Comparison of ENCODE assay signal across 8 cellular contexts in genomic region chr11:78645226-78646202, GRCh38.
A peak's percentile ranks its signal among the peaks of the same experiment; 100 is the strongest.
DNase-seq lines count a peak whose midpoint lies in the region; ATAC-seq and TF ChIP-seq lines count a peak whose summit lies in the region.

No MANE protein-coding gene starts in this region.

- DNase-seq in AG09309 (ENCODE audit: low read depth) (peak; percentile 35), NCI-H524 treated with DMSO at 0.1 percent for 48 hours (lab: John Stamatoyannopoulos, UW) (peak; percentile 6), medulla oblongata (ENCODE audit: extremely low spot score) (peak; percentile 86)
- DNase-seq in activated CD4-positive, alpha-beta T cell treated with anti-CD3 and anti-CD28 coated beads, Interleukin-2, amount 50 U/mL, for 1 hour, result peak; percentile 59
- DNase-seq in effector CD4-positive, alpha-beta T cell, result peak; percentile 49
- DNase-seq in stimulated activated CD8-positive, alpha-beta memory T cell treated with anti-CD3 and anti-CD28 coated beads, Interleukin-2, amount 100 ng/mL, for 1 hour (ENCODE audit: low read depth in 2 of 2), result peak; percentile 8 to 22

- ATAC-seq in GM18867 (IDR thresholded peaks at IDR 0.05; ENCODE audit: unreplicated experiment) (peak; percentile 83), HG03354 (IDR thresholded peaks at IDR 0.05; ENCODE audit: poor library complexity, severe bottlenecking, unreplicated experiment) (peak; percentile 93)

- no peak overlapping the region; the same call in 1 of the 2 replicates for H3K4me3 ChIP-seq in AG09309 (ENCODE audit: control insufficient read depth, low read depth, low read length)

- TF ChIP-seq CTCF in AG09309 (IDR thresholded peaks at IDR 0.05; ENCODE audit: control insufficient read depth, insufficient read depth, low read depth, low read length, missing control alignments), result peak; percentile 87

Comparison
In these comparisons a context has a peak if more than half of its experiments do, and no peak if none do; other contexts are left out.
1. DNase-seq: peak in every context shown above with its lines; median percentile 86 in medulla oblongata; 59 in activated CD4-positive, alpha-beta T cell treated with anti-CD3 and anti-CD28 coated beads, Interleukin-2, amount 50 U/mL, for 1 hour; 49 in effector CD4-positive, alpha-beta T cell; 35 in AG09309; 15 in stimulated activated CD8-positive, alpha-beta memory T cell treated with anti-CD3 and anti-CD28 coated beads, Interleukin-2, amount 100 ng/mL, for 1 hour; 6 in NCI-H524 treated with DMSO at 0.1 percent for 48 hours.